ENCODE assay signal across 10 cellular contexts in genomic region chr10:514137-514671, GRCh38.
A peak's percentile ranks its signal among the peaks of the same experiment; 100 is the strongest.
DNase-seq lines count a peak whose midpoint lies in the region; ATAC-seq and TF ChIP-seq lines count a peak whose summit lies in the region.
"Had no signal": no experiment of that assay in that cellular context is flagged by ENCODE, and none has a peak within 500 bp of the region (broad histone marks: within the 10 kb centered on the region; RNA-seq: fewer than 3 reads in every experiment).

No MANE protein-coding gene starts in this region.

- intact Hi-C loops in thyroid gland (cut with DNase I): no loop called here

- H3K9me2 ChIP-seq in OCI-LY1 (ENCODE audit: low read depth, low read length): no peaks in the 10 kb centered on the region

- H2AFZ ChIP-seq in OCI-LY1 (ENCODE audit: low read length): no peak overlapping the region

- DNase-seq in DMS 273 (lab: John Stamatoyannopoulos, UW; ENCODE audit: unreplicated experiment) (peak; percentile 19), DMS 273 treated with DMSO at 0.1 percent for 48 hours (lab: John Stamatoyannopoulos, UW) (no peak), thyroid gland (peak; percentile 89 to 90), DMS114 treated with DMSO at 0.1 percent for 48 hours (lab: John Stamatoyannopoulos, UW; ENCODE audit: unreplicated experiment) (no peak), AG08396 (ENCODE audit: low spot score) (no peak)
- DNase-seq: activated B cell treated with CpG ODN at 0.5 μM for 24 hours had no signal

- no peaks in the 10 kb centered on the region for H4K20me1 ChIP-seq in OCI-LY1 (ENCODE audit: insufficient read depth, low read length)

- H3K9ac ChIP-seq in OCI-LY1 (ENCODE audit: low read length) (peak overlapping the region; percentile 86), liver (ENCODE audit: low read depth in 1 of 2, low read length in 2 of 2) (no peak overlapping the region)

- H3K4me1 ChIP-seq in OCI-LY1 (ENCODE audit: insufficient read depth, low read length, severe bottlenecking) (peaks cover 95% of the 10 kb centered on the region), liver (ENCODE audit: control insufficient read depth in 4 of 4, insufficient read depth in 4 of 4, low read length in 3 of 4) (peaks cover 5 to 17% (median 10%) of the 10 kb centered on the region in 4 donors), thyroid gland (peaks cover 17 to 18% of the 10 kb centered on the region in 2 donors)

- H3K36me3 ChIP-seq in OCI-LY1 (ENCODE audit: insufficient read depth, low read length): peaks cover 31% of the 10 kb centered on the region
- no peaks in the 10 kb centered on the region for H3K36me3 ChIP-seq in liver (ENCODE audit: control insufficient read depth in 4 of 4, insufficient read depth in 3 of 4, low read depth in 1 of 4, low read length in 3 of 4)
- H3K36me3 ChIP-seq in thyroid gland: no peaks in the 10 kb centered on the region

- TF ChIP-seq CTCF in OCI-LY1 (IDR thresholded peaks at IDR 0.05; ENCODE audit: low read length): no peak
- TF ChIP-seq CTCF in liver (IDR thresholded peaks at IDR 0.05; ENCODE audit: low read depth, low read length, missing input control): no peak
- no peak for TF ChIP-seq CTCF in thyroid gland (IDR thresholded peaks at IDR 0.05)

- 58% methylated on average over 22 of the region's 22 CpGs for WGBS in liver
- WGBS in thyroid gland, 2 donors: 35 to 61% methylated on average over 19 to 22 of the region's 22 CpGs

- TF ChIP-seq RAD21 in liver (IDR thresholded peaks at IDR 0.05): peak in 1 of 2 donors; percentile 6

- peak overlapping the region; percentile 91 for H3K4me2 ChIP-seq in OCI-LY1 (ENCODE audit: low read length)

- TF ChIP-seq POLR2A in thyroid gland (IDR thresholded peaks at IDR 0.05): no peak

- H3F3A ChIP-seq in OCI-LY1 (ENCODE audit: insufficient read depth, low read length): peaks cover 13% of the 10 kb centered on the region; the same call in 1 of the 2 replicates

- no peaks in the 10 kb centered on the region; the same call in 1 of the 2 replicates for H3K79me2 ChIP-seq in OCI-LY1 (ENCODE audit: insufficient read depth, low read length)

- no peaks in the 10 kb centered on the region for H3K9me3 ChIP-seq in OCI-LY1 (ENCODE audit: low read length)
- no peaks in the 10 kb centered on the region for H3K9me3 ChIP-seq in liver (ENCODE audit: control insufficient read depth in 4 of 4, low read length in 3 of 4)
- H3K9me3 ChIP-seq in thyroid gland: no peaks in the 10 kb centered on the region

- H3K27me3 ChIP-seq in OCI-LY1 (ENCODE audit: insufficient read depth, low read length) (no peaks in the 10 kb centered on the region), liver (ENCODE audit: control insufficient read depth in 4 of 4, insufficient read depth in 4 of 4, low read length in 3 of 4) (no peaks in the 10 kb centered on the region), thyroid gland (no peaks in the 10 kb centered on the region)

- H3K4me3 ChIP-seq in OCI-LY1 (ENCODE audit: low read depth, low read length, poor library complexity, severe bottlenecking): peak overlapping the region; percentile 61
- H3K4me3 ChIP-seq in liver (ENCODE audit: low read depth in 1 of 3, low read length in 3 of 3): no peak overlapping the region
- H3K4me3 ChIP-seq in thyroid gland (replicated peaks in 1 of 3): no peak overlapping the region

- ATAC-seq in GM18511 (IDR thresholded peaks at IDR 0.05; ENCODE audit: unreplicated experiment): no peak

- peak overlapping the region; percentile 100 for H3K27ac ChIP-seq in OCI-LY1 (ENCODE audit: low read depth, low read length, poor library complexity, severe bottlenecking)
- H3K27ac ChIP-seq in liver (ENCODE audit: low read depth in 1 of 2, low read length in 2 of 2): no peak overlapping the region
- no peak overlapping the region for H3K27ac ChIP-seq in thyroid gland
- H3K27ac ChIP-seq: 22Rv1 had no signal

TF ChIP-seq in liver, 16 proteins besides CTCF, POLR2A, EP300 and RAD21:
- TF ChIP-seq, protein P1, sequence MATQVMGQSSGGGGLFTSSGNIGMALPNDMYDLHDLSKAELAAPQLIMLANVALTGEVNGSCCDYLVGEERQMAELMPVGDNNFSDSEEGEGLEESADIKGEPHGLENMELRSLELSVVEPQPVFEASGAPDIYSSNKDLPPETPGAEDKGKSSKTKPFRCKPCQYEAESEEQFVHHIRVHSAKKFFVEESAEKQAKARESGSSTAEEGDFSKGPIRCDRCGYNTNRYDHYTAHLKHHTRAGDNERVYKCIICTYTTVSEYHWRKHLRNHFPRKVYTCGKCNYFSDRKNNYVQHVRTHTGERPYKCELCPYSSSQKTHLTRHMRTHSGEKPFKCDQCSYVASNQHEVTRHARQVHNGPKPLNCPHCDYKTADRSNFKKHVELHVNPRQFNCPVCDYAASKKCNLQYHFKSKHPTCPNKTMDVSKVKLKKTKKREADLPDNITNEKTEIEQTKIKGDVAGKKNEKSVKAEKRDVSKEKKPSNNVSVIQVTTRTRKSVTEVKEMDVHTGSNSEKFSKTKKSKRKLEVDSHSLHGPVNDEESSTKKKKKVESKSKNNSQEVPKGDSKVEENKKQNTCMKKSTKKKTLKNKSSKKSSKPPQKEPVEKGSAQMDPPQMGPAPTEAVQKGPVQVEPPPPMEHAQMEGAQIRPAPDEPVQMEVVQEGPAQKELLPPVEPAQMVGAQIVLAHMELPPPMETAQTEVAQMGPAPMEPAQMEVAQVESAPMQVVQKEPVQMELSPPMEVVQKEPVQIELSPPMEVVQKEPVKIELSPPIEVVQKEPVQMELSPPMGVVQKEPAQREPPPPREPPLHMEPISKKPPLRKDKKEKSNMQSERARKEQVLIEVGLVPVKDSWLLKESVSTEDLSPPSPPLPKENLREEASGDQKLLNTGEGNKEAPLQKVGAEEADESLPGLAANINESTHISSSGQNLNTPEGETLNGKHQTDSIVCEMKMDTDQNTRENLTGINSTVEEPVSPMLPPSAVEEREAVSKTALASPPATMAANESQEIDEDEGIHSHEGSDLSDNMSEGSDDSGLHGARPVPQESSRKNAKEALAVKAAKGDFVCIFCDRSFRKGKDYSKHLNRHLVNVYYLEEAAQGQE (IDR thresholded peaks at IDR 0.05): no peak
- no peak for TF ChIP-seq GABPA (IDR thresholded peaks at IDR 0.05 in 1 of 2, conservative IDR thresholded peaks at IDR 0.05 in 1 of 2)
- no peak for TF ChIP-seq JUND (IDR thresholded peaks at IDR 0.05)
- TF ChIP-seq RXRA (IDR thresholded peaks at IDR 0.05): no peak
- no peak for TF ChIP-seq TAF1 (conservative IDR thresholded peaks at IDR 0.05)
- no peak for TF ChIP-seq EGR1 (IDR thresholded peaks at IDR 0.05; ENCODE audit: low read depth in 2 of 2)
- peak; percentile 84 for TF ChIP-seq FOXA2 (IDR thresholded peaks at IDR 0.05)
- TF ChIP-seq, protein P2, sequence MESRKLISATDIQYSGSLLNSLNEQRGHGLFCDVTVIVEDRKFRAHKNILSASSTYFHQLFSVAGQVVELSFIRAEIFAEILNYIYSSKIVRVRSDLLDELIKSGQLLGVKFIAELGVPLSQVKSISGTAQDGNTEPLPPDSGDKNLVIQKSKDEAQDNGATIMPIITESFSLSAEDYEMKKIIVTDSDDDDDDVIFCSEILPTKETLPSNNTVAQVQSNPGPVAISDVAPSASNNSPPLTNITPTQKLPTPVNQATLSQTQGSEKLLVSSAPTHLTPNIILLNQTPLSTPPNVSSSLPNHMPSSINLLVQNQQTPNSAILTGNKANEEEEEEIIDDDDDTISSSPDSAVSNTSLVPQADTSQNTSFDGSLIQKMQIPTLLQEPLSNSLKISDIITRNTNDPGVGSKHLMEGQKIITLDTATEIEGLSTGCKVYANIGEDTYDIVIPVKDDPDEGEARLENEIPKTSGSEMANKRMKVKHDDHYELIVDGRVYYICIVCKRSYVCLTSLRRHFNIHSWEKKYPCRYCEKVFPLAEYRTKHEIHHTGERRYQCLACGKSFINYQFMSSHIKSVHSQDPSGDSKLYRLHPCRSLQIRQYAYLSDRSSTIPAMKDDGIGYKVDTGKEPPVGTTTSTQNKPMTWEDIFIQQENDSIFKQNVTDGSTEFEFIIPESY (IDR thresholded peaks at IDR 0.05): no peak
- TF ChIP-seq NR2F2 (IDR thresholded peaks at IDR 0.05): no peak
- peak; percentile 17 for TF ChIP-seq FOXA1 (IDR thresholded peaks at IDR 0.05)
- no peak for TF ChIP-seq HNF4A (conservative IDR thresholded peaks at IDR 0.05)
- TF ChIP-seq MAX (IDR thresholded peaks at IDR 0.05): no peak
- TF ChIP-seq, protein P3, sequence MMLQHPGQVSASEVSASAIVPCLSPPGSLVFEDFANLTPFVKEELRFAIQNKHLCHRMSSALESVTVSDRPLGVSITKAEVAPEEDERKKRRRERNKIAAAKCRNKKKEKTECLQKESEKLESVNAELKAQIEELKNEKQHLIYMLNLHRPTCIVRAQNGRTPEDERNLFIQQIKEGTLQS (IDR thresholded peaks at IDR 0.05): no peak
- peak; percentile 15 for TF ChIP-seq SP1 (IDR thresholded peaks at IDR 0.05)
- no peak for TF ChIP-seq HNF4G (IDR thresholded peaks at IDR 0.05)
- TF ChIP-seq YY1 (IDR thresholded peaks at IDR 0.05): no peak
TF ChIP-seq in liver: peak in this region for 3.

Comparison
In these comparisons a context has a peak if more than half of its experiments do, and no peak if none do; other contexts are left out.
1. DNase-seq: peak in DMS 273 (single experiment) and thyroid gland (2 of 2); none in DMS 273 treated with DMSO at 0.1 percent for 48 hours (single experiment), DMS114 treated with DMSO at 0.1 percent for 48 hours (single experiment) and AG08396 (single experiment).